20 cellular contexts compared by ENCODE assay signal in genomic region chr6:4280031-4280430, GRCh38.
"Had no signal": no experiment of that assay in that cellular context is flagged by ENCODE, and none has a peak within 500 bp of the region (broad histone marks: within the 10 kb centered on the region; RNA-seq: fewer than 3 reads in every experiment).

No MANE protein-coding gene starts in this region.

- H3K36me3 Mint-ChIP-seq: immature natural killer cell; natural killer cell treated with Interleukin-12 subunit alpha and Interleukin-12 subunit beta and Interleukin-15 and Interleukin-18, amount 100 ng/mL, for 72 hours; neural progenitor cell; stimulated activated effector memory CD8-positive, alpha-beta T cell treated with anti-CD3 and anti-CD28 coated beads, Interleukin-12 subunit alpha, Interleukin-12 subunit beta, amount 100 ng/mL, for 72 hours had no signal

- H3K4me1 ChIP-seq: pancreas, upper lobe of right lung had no signal

- H3K27ac ChIP-seq: esophagus squamous epithelium, neural progenitor cell, pancreas, suprapubic skin, thyroid gland, upper lobe of right lung, vagina had no signal

- H3K4me3 ChIP-seq: esophagus squamous epithelium, mucosa of descending colon, neural progenitor cell, pancreas, suprapubic skin, thyroid gland, upper lobe of right lung, vagina had no signal

- DNase-seq: effector memory CD8-positive, alpha-beta T cell; esophagus squamous epithelium; immature natural killer cell; mucosa of descending colon; pancreas; right cardiac atrium; small intestine; stimulated activated CD4-positive, alpha-beta T cell treated with anti-CD3 and anti-CD28 coated beads, Interleukin-2, amount 100 ng/mL, for 48 hours; stimulated activated CD8-positive, alpha-beta memory T cell treated with anti-CD3 and anti-CD28 coated beads, Interleukin-4, amount 100 ng/mL, for 48 hours; stimulated activated naive CD8-positive, alpha-beta T cell treated with anti-CD3 and anti-CD28 coated beads, Interleukin-15, Interleukin-2, amounts not matched to agents 100 U/mL and 50 U/mL, for 24 hours; upper lobe of right lung had no signal

- H3K27ac Mint-ChIP-seq: dendritic cell treated with granulocyte-macrophage colony-stimulating factor and Interleukin-4, amounts not matched to agents 40 ng/mL and 50 ng/mL, for 4 days; effector memory CD8-positive, alpha-beta T cell; immature natural killer cell; natural killer cell treated with Interleukin-12 subunit alpha and Interleukin-12 subunit beta and Interleukin-15 and Interleukin-18, amount 100 ng/mL, for 72 hours; neural progenitor cell; progenitor cell of endocrine pancreas; stimulated activated effector memory CD8-positive, alpha-beta T cell treated with anti-CD3 and anti-CD28 coated beads, Interleukin-12 subunit alpha, Interleukin-12 subunit beta, amount 100 ng/mL, for 72 hours had no signal

- H3K9me3 Mint-ChIP-seq: dendritic cell treated with granulocyte-macrophage colony-stimulating factor and Interleukin-4, amounts not matched to agents 40 ng/mL and 50 ng/mL, for 4 days; effector memory CD8-positive, alpha-beta T cell; natural killer cell treated with Interleukin-12 subunit alpha and Interleukin-12 subunit beta and Interleukin-15 and Interleukin-18, amount 100 ng/mL, for 72 hours; stimulated activated effector memory CD8-positive, alpha-beta T cell treated with anti-CD3 and anti-CD28 coated beads, Interleukin-12 subunit alpha, Interleukin-12 subunit beta, amount 100 ng/mL, for 72 hours had no signal

- H3K4me2 ChIP-seq: neural progenitor cell had no signal

- ATAC-seq: effector memory CD8-positive, alpha-beta T cell; mucosa of descending colon; stimulated activated effector memory CD8-positive, alpha-beta T cell treated with anti-CD3 and anti-CD28 coated beads, Interleukin-12 subunit alpha, Interleukin-12 subunit beta, amount 100 ng/mL, for 72 hours; stimulated activated naive CD8-positive, alpha-beta T cell treated with anti-CD3 and anti-CD28 coated beads, Interleukin-15, Interleukin-2, amounts not matched to agents 100 U/mL and 50 U/mL, for 24 hours had no signal

- H3K9ac ChIP-seq: neural progenitor cell had no signal

- H2AFZ ChIP-seq: neural progenitor cell had no signal

- H3K27me3 ChIP-seq: pancreas, thyroid gland, vagina had no signal

- H3K4me3 Mint-ChIP-seq: dendritic cell treated with granulocyte-macrophage colony-stimulating factor and Interleukin-4, amounts not matched to agents 40 ng/mL and 50 ng/mL, for 4 days; effector memory CD8-positive, alpha-beta T cell; immature natural killer cell; natural killer cell treated with Interleukin-12 subunit alpha and Interleukin-12 subunit beta and Interleukin-15 and Interleukin-18, amount 100 ng/mL, for 72 hours; neural progenitor cell; stimulated activated effector memory CD8-positive, alpha-beta T cell treated with anti-CD3 and anti-CD28 coated beads, Interleukin-12 subunit alpha, Interleukin-12 subunit beta, amount 100 ng/mL, for 72 hours had no signal

- FAIRE-seq: colon, pancreas, small intestine had no signal

- H3K36me3 ChIP-seq: esophagus squamous epithelium, neural progenitor cell, pancreas, suprapubic skin, thyroid gland, upper lobe of right lung, vagina had no signal

- H3K9me3 ChIP-seq: esophagus squamous epithelium, mucosa of descending colon, pancreas, suprapubic skin, thyroid gland, upper lobe of right lung, vagina had no signal
